In the genomic region with DNA sequence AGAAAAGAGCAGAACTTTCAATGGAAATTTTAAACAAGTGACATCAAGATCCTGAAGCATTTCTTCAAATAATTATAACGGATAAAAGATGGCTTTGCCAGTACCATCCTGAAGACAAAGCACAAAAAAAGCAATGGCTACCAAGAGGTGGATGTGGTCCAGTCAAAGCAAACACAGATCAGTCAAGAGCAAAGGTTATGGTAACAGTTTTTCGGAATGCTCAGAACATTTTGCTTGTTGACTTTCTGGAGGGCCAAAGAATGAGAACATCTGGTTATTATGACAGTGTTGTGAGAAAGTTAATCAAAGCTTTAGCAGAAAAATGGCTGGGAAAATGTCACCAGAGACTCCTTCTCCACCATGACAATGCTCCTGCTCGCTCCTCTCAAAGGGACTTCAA, we compare ENCODE assay signal across 16 cellular contexts.
"Had no signal": no experiment of that assay in that cellular context is flagged by ENCODE, and none has a peak within 500 bp of the region (broad histone marks: within the 10 kb centered on the region; RNA-seq: fewer than 3 reads in every experiment).

No MANE protein-coding gene starts in this region.

- H2AFZ ChIP-seq: parathyroid adenoma had no signal

- H3K4me1 ChIP-seq: breast epithelium, parathyroid adenoma had no signal

- FAIRE-seq: islet of Langerhans had no signal

- H3K4me3 ChIP-seq: breast epithelium, esophagus squamous epithelium, gastroesophageal sphincter, mucosa of descending colon, transverse colon had no signal

- H3K27me3 ChIP-seq: breast epithelium, transverse colon had no signal

- H3K27ac ChIP-seq: gastroesophageal sphincter, parathyroid adenoma, transverse colon had no signal

- DNase-seq: activated B cell treated with CpG ODN at 0.5 μM for 24 hours; activated CD4-positive, alpha-beta T cell treated with anti-CD3 and anti-CD28 coated beads, Interleukin-2, amount 10 ng/mL, durations not matched to agents 24 days and 14 days; activated naive CD8-positive, alpha-beta T cell treated with anti-CD3 and anti-CD28 coated beads for 36 hours; amygdala; esophagus squamous epithelium; mucosa of descending colon; naive thymus-derived CD8-positive, alpha-beta T cell; SHP77 treated with DMSO at 0.1 percent for 48 hours; stimulated activated CD4-positive, alpha-beta T cell treated with anti-CD3 and anti-CD28 coated beads, Interleukin-12 subunit alpha, Interleukin-12 subunit beta, amount 100 ng/mL, for 4 hours; T-helper 2 cell; transverse colon had no signal

- ATAC-seq: gastroesophageal sphincter; mucosa of descending colon; naive thymus-derived CD8-positive, alpha-beta T cell; stimulated activated effector memory CD8-positive, alpha-beta T cell treated with anti-CD3 and anti-CD28 coated beads, Interleukin-12 subunit alpha, Interleukin-12 subunit beta, amount 100 ng/mL, for 72 hours had no signal

- H3K36me3 ChIP-seq: breast epithelium, esophagus squamous epithelium, gastroesophageal sphincter, transverse colon had no signal

- H3K9me3 ChIP-seq: breast epithelium, esophagus squamous epithelium, gastroesophageal sphincter, mucosa of descending colon, transverse colon had no signal

- H3K9ac ChIP-seq: parathyroid adenoma had no signal

- H3K79me2 ChIP-seq: parathyroid adenoma had no signal
